ENCODE assay signal across 8 cellular contexts in the genomic region with DNA sequence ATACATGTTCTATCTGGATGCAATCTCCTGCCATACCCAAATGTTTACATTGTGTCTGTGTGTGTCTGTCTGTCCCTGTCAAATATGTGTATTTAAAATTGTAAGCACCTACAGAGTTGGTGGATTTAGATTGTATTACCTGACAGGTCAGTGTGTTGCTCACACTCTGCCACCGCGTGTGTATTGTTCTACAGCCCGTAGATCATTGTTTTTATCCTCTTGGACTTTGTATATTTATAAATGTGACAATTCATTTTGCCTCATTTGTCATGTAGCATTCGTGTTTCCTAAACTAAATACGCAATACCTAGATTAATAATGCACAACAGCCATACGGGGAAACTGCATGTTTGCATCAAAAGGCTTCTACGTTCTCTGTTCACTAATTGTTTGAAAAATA. TPM values are rescaled to one million over a fixed set of nuclear protein-coding genes. Genes with fewer than 3 reads are reported as not detected.
DNase-seq lines count a peak whose midpoint lies in the region; ATAC-seq and TF ChIP-seq lines count a peak whose summit lies in the region.

No MANE protein-coding gene starts in this region.

- TF ChIP-seq POLR2A in erythroblast (IDR thresholded peaks at IDR 0.05; ENCODE audit: low read length) = no peak

- peak overlapping the region; percentile 98 for H3K4me3 ChIP-seq in CD4-positive, CD25-positive, alpha-beta regulatory T cell (ENCODE audit: low read depth, low read length)
- H3K4me3 ChIP-seq in duodenal mucosa (ENCODE audit: low read depth in 1 of 2, low read length in 2 of 2) (peak overlapping the region; percentile 93 to 97), neural cell (ENCODE audit: low read length) (peak overlapping the region; percentile 73)

- no peaks in the 10 kb centered on the region for H3F3A ChIP-seq in neural cell (ENCODE audit: insufficient read depth, low read length, poor library complexity, severe bottlenecking)

- peak overlapping the region; percentile 90 for H2AFZ ChIP-seq in neural cell (ENCODE audit: low read depth, low read length)

- H3K27me3 Mint-ChIP-seq in CD4-positive, CD25-positive, alpha-beta regulatory T cell = peaks cover 7% of the 10 kb centered on the region

- H4K20me1 ChIP-seq in neural cell (ENCODE audit: insufficient read depth) = no peaks in the 10 kb centered on the region

- ATAC-seq in CD4-positive, CD25-positive, alpha-beta regulatory T cell (ENCODE audit: low read depth in 2 of 2) = no peak

- peak overlapping the region; percentile 71 for H3K4me2 ChIP-seq in neural cell (ENCODE audit: low read length)

- no peak for TF ChIP-seq EP300 in neural cell (conservative IDR thresholded peaks at IDR 0.05; ENCODE audit: poor library complexity, severe bottlenecking)

- H3K4me3 Mint-ChIP-seq in CD4-positive, CD25-positive, alpha-beta regulatory T cell = peak overlapping the region; percentile 98 to 100 (median 100)

- peaks cover 12% of the 10 kb centered on the region for H3K4me1 ChIP-seq in CD4-positive, CD25-positive, alpha-beta regulatory T cell (ENCODE audit: control insufficient read depth, insufficient read depth, low read length, poor library complexity, severe bottlenecking)
- peaks cover 19 to 29% of the 10 kb centered on the region in 2 donors for H3K4me1 ChIP-seq in duodenal mucosa (ENCODE audit: control insufficient read depth in 1 of 2, insufficient read depth in 2 of 2, low read length in 2 of 2)

- H3K9me2 ChIP-seq in neural cell (ENCODE audit: insufficient read depth, low read length) = no peaks in the 10 kb centered on the region

- no peak for TF ChIP-seq CTCF in neural cell (IDR thresholded peaks at IDR 0.05; ENCODE audit: poor library complexity, severe bottlenecking)

- H3K27me3 ChIP-seq in CD4-positive, CD25-positive, alpha-beta regulatory T cell (ENCODE audit: control insufficient read depth, insufficient read depth, low read length) = peaks cover 2% of the 10 kb centered on the region
- H3K27me3 ChIP-seq in duodenal mucosa (ENCODE audit: control insufficient read depth in 1 of 2, insufficient read depth in 2 of 2, low read length in 2 of 2) (no peaks in the 10 kb centered on the region), neural cell (ENCODE audit: insufficient read depth, low read depth, low read length) (no peaks in the 10 kb centered on the region)

- H3K9ac ChIP-seq in duodenal mucosa (ENCODE audit: low read depth in 1 of 2, low read length in 2 of 2) (peak overlapping the region; percentile 85 to 91), neural cell (ENCODE audit: low read length) (peak overlapping the region; percentile 82)

- DNase-seq in CD4-positive, CD25-positive, alpha-beta regulatory T cell = no peak
- DNase-seq in HUDEP-2 (lab: John Stamatoyannopoulos, UW; ENCODE audit: unreplicated experiment in 76 of 76) = no peak
- no peak for DNase-seq in erythroblast (lab: John Stamatoyannopoulos, UW)
- no peak for DNase-seq in DMS 273 (lab: John Stamatoyannopoulos, UW; ENCODE audit: unreplicated experiment)
- DNase-seq in CD1c-positive myeloid dendritic cell (ENCODE audit: extremely low spot score) = no peak

- H3K4me1 Mint-ChIP-seq in CD4-positive, CD25-positive, alpha-beta regulatory T cell = peaks cover 11 to 20% (median 18%) of the 10 kb centered on the region in 4 donors

- no peaks in the 10 kb centered on the region for H3K36me3 ChIP-seq in CD4-positive, CD25-positive, alpha-beta regulatory T cell (ENCODE audit: control insufficient read depth, insufficient read depth, low read length)
- no peaks in the 10 kb centered on the region for H3K36me3 ChIP-seq in KOPT-K1 (ENCODE audit: insufficient read depth, low read length)
- H3K36me3 ChIP-seq in duodenal mucosa (ENCODE audit: control insufficient read depth in 1 of 2, insufficient read depth in 2 of 2, low read length in 2 of 2) = no peaks in the 10 kb centered on the region
- no peaks in the 10 kb centered on the region for H3K36me3 ChIP-seq in neural cell (ENCODE audit: insufficient read depth, low read length)

- H3K9me3 ChIP-seq in CD4-positive, CD25-positive, alpha-beta regulatory T cell (ENCODE audit: control insufficient read depth in 2 of 2, low read length in 2 of 2) = no peaks in the 10 kb centered on the region
- H3K9me3 ChIP-seq in KOPT-K1 (ENCODE audit: insufficient read depth, low read length, poor library complexity, severe bottlenecking) = no peaks in the 10 kb centered on the region
- H3K9me3 ChIP-seq in duodenal mucosa (ENCODE audit: control insufficient read depth in 1 of 2, low read length in 2 of 2) = no peaks in the 10 kb centered on the region
- no peaks in the 10 kb centered on the region for H3K9me3 ChIP-seq in neural cell (ENCODE audit: low read length)

- H3K9me3 Mint-ChIP-seq in CD4-positive, CD25-positive, alpha-beta regulatory T cell = no peaks in the 10 kb centered on the region

- peaks cover 6% of the 10 kb centered on the region for H3K36me3 Mint-ChIP-seq in CD4-positive, CD25-positive, alpha-beta regulatory T cell

- no peak for TF ChIP-seq RAD21 in neural cell (conservative IDR thresholded peaks at IDR 0.05)

- peak overlapping the region; percentile 78 for H3K27ac ChIP-seq in CD4-positive, CD25-positive, alpha-beta regulatory T cell (ENCODE audit: insufficient read depth, low read length, poor library complexity, severe bottlenecking)
- H3K27ac ChIP-seq in KOPT-K1 (ENCODE audit: low read depth, low read length, poor library complexity, severe bottlenecking) (peak overlapping the region; percentile 68), duodenal mucosa (ENCODE audit: low read depth, low read length) (no peak overlapping the region), neural cell (ENCODE audit: low read length) (peak overlapping the region; percentile 89)

- H3K27ac Mint-ChIP-seq in CD4-positive, CD25-positive, alpha-beta regulatory T cell = peak overlapping the region; percentile 97 to 100 (median 98)

- no peaks in the 10 kb centered on the region for H3K79me2 ChIP-seq in neural cell (replicated peaks; ENCODE audit: insufficient read depth, low read length)

TF ChIP-seq in neural cell, 6 proteins besides CTCF, POLR2A, EP300 and RAD21:
- TF ChIP-seq TAF1 (IDR thresholded peaks at IDR 0.05; ENCODE audit: low read depth) (no peak), POLR2AphosphoS5 (IDR thresholded peaks at IDR 0.05) (no peak), EZH2 (IDR thresholded peaks at IDR 0.05; ENCODE audit: borderline replicate concordance, insufficient read depth, low read length, poor library complexity, severe bottlenecking) (no peak), MXI1 (conservative IDR thresholded peaks at IDR 0.05; ENCODE audit: poor library complexity, severe bottlenecking) (no peak), SMC3 (conservative IDR thresholded peaks at IDR 0.05; ENCODE audit: poor library complexity) (no peak)
- TF ChIP-seq, protein P1, sequence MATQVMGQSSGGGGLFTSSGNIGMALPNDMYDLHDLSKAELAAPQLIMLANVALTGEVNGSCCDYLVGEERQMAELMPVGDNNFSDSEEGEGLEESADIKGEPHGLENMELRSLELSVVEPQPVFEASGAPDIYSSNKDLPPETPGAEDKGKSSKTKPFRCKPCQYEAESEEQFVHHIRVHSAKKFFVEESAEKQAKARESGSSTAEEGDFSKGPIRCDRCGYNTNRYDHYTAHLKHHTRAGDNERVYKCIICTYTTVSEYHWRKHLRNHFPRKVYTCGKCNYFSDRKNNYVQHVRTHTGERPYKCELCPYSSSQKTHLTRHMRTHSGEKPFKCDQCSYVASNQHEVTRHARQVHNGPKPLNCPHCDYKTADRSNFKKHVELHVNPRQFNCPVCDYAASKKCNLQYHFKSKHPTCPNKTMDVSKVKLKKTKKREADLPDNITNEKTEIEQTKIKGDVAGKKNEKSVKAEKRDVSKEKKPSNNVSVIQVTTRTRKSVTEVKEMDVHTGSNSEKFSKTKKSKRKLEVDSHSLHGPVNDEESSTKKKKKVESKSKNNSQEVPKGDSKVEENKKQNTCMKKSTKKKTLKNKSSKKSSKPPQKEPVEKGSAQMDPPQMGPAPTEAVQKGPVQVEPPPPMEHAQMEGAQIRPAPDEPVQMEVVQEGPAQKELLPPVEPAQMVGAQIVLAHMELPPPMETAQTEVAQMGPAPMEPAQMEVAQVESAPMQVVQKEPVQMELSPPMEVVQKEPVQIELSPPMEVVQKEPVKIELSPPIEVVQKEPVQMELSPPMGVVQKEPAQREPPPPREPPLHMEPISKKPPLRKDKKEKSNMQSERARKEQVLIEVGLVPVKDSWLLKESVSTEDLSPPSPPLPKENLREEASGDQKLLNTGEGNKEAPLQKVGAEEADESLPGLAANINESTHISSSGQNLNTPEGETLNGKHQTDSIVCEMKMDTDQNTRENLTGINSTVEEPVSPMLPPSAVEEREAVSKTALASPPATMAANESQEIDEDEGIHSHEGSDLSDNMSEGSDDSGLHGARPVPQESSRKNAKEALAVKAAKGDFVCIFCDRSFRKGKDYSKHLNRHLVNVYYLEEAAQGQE (IDR thresholded peaks at IDR 0.05; ENCODE audit: borderline replicate concordance) = no peak

RNA-seq across cellular contexts. Expression of gene ALG14, which starts 0.6 kb away (rescaled TPM):
- 1.2 TPM for total RNA-seq in CD4-positive, CD25-positive, alpha-beta regulatory T cell
- polyA plus RNA-seq in CD4-positive, CD25-positive, alpha-beta regulatory T cell = 10 to 100 TPM in 1 of 4 donors, 1 to 10 TPM in 3; 5.2 to 11.0 (median 6.3) TPM
- 2.6 and 3.0 TPM in 2 replicates for polyA plus RNA-seq in neural cell
- polyA minus RNA-seq in neural cell = 3.7 and 4.9 TPM in 2 replicates

RNA-seq across cellular contexts. Expression of gene TLCD4, which starts 45.0 kb away (rescaled TPM):
- total RNA-seq in CD4-positive, CD25-positive, alpha-beta regulatory T cell = not detected
- polyA plus RNA-seq in CD4-positive, CD25-positive, alpha-beta regulatory T cell = under 1 TPM in 3 of 4 donors, not detected in 1; 0.03 to 0.80 (median 0.76) TPM
- 1.1 and 1.6 TPM in 2 replicates for polyA plus RNA-seq in neural cell
- polyA minus RNA-seq in neural cell = 4.6 and 6.1 TPM in 2 replicates
